Comparison of ENCODE assay signal across 8 cellular contexts in genomic region chr1:202235856-202236837, GRCh38. TPM values are rescaled to one million over a fixed set of nuclear protein-coding genes. Genes with fewer than 3 reads are reported as not detected.
DNase-seq lines count a peak whose midpoint lies in the region; ATAC-seq, FAIRE-seq and TF ChIP-seq lines count a peak whose summit lies in the region.

No MANE protein-coding gene starts in this region.

- TF ChIP-seq CTCF in H1 (IDR thresholded peaks at IDR 0.05; ENCODE audit: control extremely low read depth in 1 of 3, insufficient read depth in 1 of 3, low read depth in 1 of 3, low read length in 3 of 3): peak; percentile 81 to 97 (median 97)

- CTCF ChIA-PET in activated CD4-positive, alpha-beta memory T cell treated with anti-CD3 and anti-CD28 coated beads, Interleukin-2, amount 10 ng/mL, durations not matched to agents 7 days and 5 days (lab: Charles Lee): interaction anchor here (1.5 to 2.2 kb wide), 2 partner anchors 10 to 16 kb away, joined by 3 to 12 read pairs; no protein-coding TSS in a partner anchor
- CTCF ChIA-PET in H1 (lab: Charles Lee; ENCODE audit: partially characterized antibody): interaction anchor here (0.6 to 17.3 kb wide), 51 partner anchors 9 to 204 kb away, joined by 3 to 249 read pairs (median 4); partner anchors contain the start of gene LGR6

- H3K4ac ChIP-seq in H1 (replicated peaks; ENCODE audit: insufficient read length, low read depth, low read length): no peak overlapping the region

- no peaks in the 10 kb centered on the region for H3K36me3 Mint-ChIP-seq in activated CD4-positive, alpha-beta memory T cell treated with anti-CD3 and anti-CD28 coated beads, Interleukin-2, amount 10 ng/mL, durations not matched to agents 7 days and 5 days (ENCODE audit: low read depth)

- no peak overlapping the region for H3K4me3 Mint-ChIP-seq in activated CD4-positive, alpha-beta memory T cell treated with anti-CD3 and anti-CD28 coated beads, Interleukin-2, amount 10 ng/mL, durations not matched to agents 7 days and 5 days

- WGBS in H1 (ENCODE audit: extremely low coverage in 1 of 2, insufficient coverage in 1 of 2, insufficient read length in 1 of 2, insufficient replicate concordance in 2 of 2, low coverage in 1 of 2, low lambda C conversion rate in 2 of 2, missing lambda C conversion rate in 1 of 2), 2 experiments: 61% methylated on average over 19 of the region's 19 CpGs; no CpG with 5 or more reads in 1 of the 2 experiments

- peak; percentile 93 for FAIRE-seq in H1 (lab: Jason Lieb, UNC)

- H2BK15ac ChIP-seq in H1 (ENCODE audit: low read length): peak overlapping the region; percentile 76; the same call in 1 of the 2 replicates

- H3K27ac ChIP-seq in H1 (ENCODE audit: low read depth, low read length): no peak overlapping the region

- no peaks in the 10 kb centered on the region for H3K27me3 ChIP-seq in H1 (replicated peaks in 1 of 4; ENCODE audit: control insufficient read depth in 3 of 4, extremely low read depth in 1 of 4, insufficient read depth in 3 of 4, low read length in 3 of 4)

- H3K4me1 Mint-ChIP-seq in activated CD4-positive, alpha-beta memory T cell treated with anti-CD3 and anti-CD28 coated beads, Interleukin-2, amount 10 ng/mL, durations not matched to agents 7 days and 5 days: peaks cover 9% of the 10 kb centered on the region

- H3K14ac ChIP-seq in H1 (ENCODE audit: insufficient read length): no peak overlapping the region

- H3K9me3 Mint-ChIP-seq in activated CD4-positive, alpha-beta memory T cell treated with anti-CD3 and anti-CD28 coated beads, Interleukin-2, amount 10 ng/mL, durations not matched to agents 7 days and 5 days: no peaks in the 10 kb centered on the region

- no peaks in the 10 kb centered on the region for H3K79me2 ChIP-seq in H1 (ENCODE audit: control insufficient read depth in 1 of 2, insufficient read depth in 2 of 2, low read length in 2 of 2)

- H3K36me3 ChIP-seq in H1 (ENCODE audit: control insufficient read depth in 2 of 4, insufficient read depth in 4 of 4, low read length in 3 of 4): no peaks in the 10 kb centered on the region

- H3K4me1 ChIP-seq in H1 (replicated peaks in 1 of 4; ENCODE audit: control insufficient read depth in 3 of 4, insufficient read depth in 4 of 4, low read length in 3 of 4): peaks cover 0 to 18% (median 10%) of the 10 kb centered on the region in 4 experiments; a peak in 6 of 7 replicates

- H3K23ac ChIP-seq in H1 (ENCODE audit: insufficient read length): no peak overlapping the region

- H3K56ac ChIP-seq in H1 (replicated peaks; ENCODE audit: insufficient read length, low read depth, low read length): no peak overlapping the region

- TF ChIP-seq EP300 in H1 (IDR thresholded peaks at IDR 0.05; ENCODE audit: borderline replicate concordance in 1 of 2, low read depth in 2 of 2, low read length in 2 of 2): no peak; a peak in 1 of 3 replicates

- no peak for TF ChIP-seq POLR2A in H1 (IDR thresholded peaks at IDR 0.05; ENCODE audit: control extremely low read depth in 1 of 2, low read depth in 2 of 2, low read length in 2 of 2)

- TF ChIP-seq RAD21 in H1 (IDR thresholded peaks at IDR 0.05 in 1 of 2, conservative IDR thresholded peaks at IDR 0.05 in 1 of 2; ENCODE audit: low read depth in 2 of 2, low read length in 2 of 2): peak; percentile 37 to 57; a peak in 3 of 4 replicates

- 0 out of 2 replicates have a peak overlapping the region, but pooled peaks have one; percentile 13 for H2AFZ ChIP-seq in H1 (ENCODE audit: low read length)

- peak overlapping the region; percentile 75; the same call in 1 of the 2 replicates for H2BK20ac ChIP-seq in H1 (ENCODE audit: low read length)

- peaks cover 2% of the 10 kb centered on the region; the same call in 1 of the 2 replicates for H3K23me2 ChIP-seq in H1 (ENCODE audit: low read depth, low read length)

- peak overlapping the region; percentile 65; the same call in 1 of the 2 replicates for H2AK5ac ChIP-seq in H1 (ENCODE audit: low read depth, low read length)

- H3K79me1 ChIP-seq in H1 (ENCODE audit: low read depth, low read length): no peaks in the 10 kb centered on the region

- peak overlapping the region; percentile 82; the same call in 1 of the 2 replicates for H2BK12ac ChIP-seq in H1 (ENCODE audit: low read depth, low read length)

- H3K27ac Mint-ChIP-seq in activated CD4-positive, alpha-beta memory T cell treated with anti-CD3 and anti-CD28 coated beads, Interleukin-2, amount 10 ng/mL, durations not matched to agents 7 days and 5 days: no peak overlapping the region

- peak overlapping the region; percentile 64; the same call in 1 of the 2 replicates for H4K8ac ChIP-seq in H1 (ENCODE audit: extremely low read depth, insufficient read depth, low read length)

- H4K91ac ChIP-seq in H1 (replicated peaks; ENCODE audit: insufficient read length, low read length): peak overlapping the region; percentile 48

- peak overlapping the region; percentile 85 for H3K18ac ChIP-seq in H1 (ENCODE audit: extremely low read depth, low read length)

- ATAC-seq in HG03280 (IDR thresholded peaks at IDR 0.05; ENCODE audit: unreplicated experiment): peak; percentile 57
- ATAC-seq in HG02970 (IDR thresholded peaks at IDR 0.05; ENCODE audit: low FRiP score, unreplicated experiment): no peak

- DNase-seq in DMS53 (lab: John Stamatoyannopoulos, UW) (peak; percentile 96), NCI-H69 (lab: John Stamatoyannopoulos, UW) (peak; percentile 98), H1 (ENCODE audit: low read depth in 1 of 2, low spot score in 2 of 2) (peak; percentile 81 to 97), myocyte (ENCODE audit: low read depth) (peak; percentile 93)
- peak; percentile 70 for DNase-seq in activated CD4-positive, alpha-beta memory T cell treated with anti-CD3 and anti-CD28 coated beads, Interleukin-2, amount 10 ng/mL, durations not matched to agents 7 days and 5 days
- DNase-seq in stimulated activated CD8-positive, alpha-beta memory T cell treated with anti-CD3 and anti-CD28 coated beads, Interleukin-7, amount 100 ng/mL, for 1 hour (ENCODE audit: low read depth in 2 of 2): peak; percentile 31 to 43

- H2BK120ac ChIP-seq in H1 (replicated peaks; ENCODE audit: low read depth, low read length): no peak overlapping the region

- H3K9ac ChIP-seq in H1 (replicated peaks in 1 of 4; ENCODE audit: extremely low read depth in 1 of 4, low read depth in 3 of 4, low read length in 3 of 4): no peak overlapping the region

- H2BK5ac ChIP-seq in H1 (ENCODE audit: low read depth, low read length): peak overlapping the region; percentile 84

- peaks cover 33% of the 10 kb centered on the region for H3K27me3 Mint-ChIP-seq in activated CD4-positive, alpha-beta memory T cell treated with anti-CD3 and anti-CD28 coated beads, Interleukin-2, amount 10 ng/mL, durations not matched to agents 7 days and 5 days

- H3K4me2 ChIP-seq in H1 (ENCODE audit: insufficient read depth in 1 of 2, low read depth in 2 of 2, low read length in 2 of 2): peak overlapping the region; percentile 5 to 21; a peak in 1 of 4 replicates

- no peak overlapping the region for H4K5ac ChIP-seq in H1 (ENCODE audit: insufficient read length, low read depth, low read length)

- POLR2A ChIA-PET in activated CD4-positive, alpha-beta memory T cell treated with anti-CD3 and anti-CD28 coated beads, Interleukin-2, amount 10 ng/mL, durations not matched to agents 7 days and 5 days (lab: Charles Lee): no interaction called here
- POLR2A ChIA-PET in H1 (lab: Charles Lee; ENCODE audit: partially characterized antibody): interaction anchor here (1.0 kb wide), 1 partner anchor 21 kb away, joined by 3 read pairs; no protein-coding TSS in a partner anchor

- H3K9me3 ChIP-seq in H1 (ENCODE audit: insufficient read depth in 2 of 2, low read depth in 1 of 2, low read length in 1 of 2): no peaks in the 10 kb centered on the region

- H4K20me1 ChIP-seq in H1 (replicated peaks in 1 of 2; ENCODE audit: control insufficient read depth in 1 of 2, insufficient read depth in 2 of 2, low read length in 2 of 2): no peaks in the 10 kb centered on the region

- H3K4me3 ChIP-seq in H1 (ENCODE audit: extremely low read depth in 1 of 4, insufficient read depth in 2 of 4, low read depth in 3 of 4, low read length in 4 of 4): no peak overlapping the region

TF ChIP-seq in H1, 55 proteins besides CTCF, POLR2A, EP300 and RAD21 (continues in another document):
- TF ChIP-seq TEAD4 (IDR thresholded peaks at IDR 0.05; ENCODE audit: low read depth, low read length) (0 out of 2 replicates have a peak, but pooled peaks have one; percentile 9), TCF12 (IDR thresholded peaks at IDR 0.05; ENCODE audit: low read depth, low read length) (0 out of 2 replicates have a peak, but pooled peaks have one; percentile 75), ATF3 (IDR thresholded peaks at IDR 0.05; ENCODE audit: insufficient read depth, low read depth, low read length) (peak; percentile 67), JUND (IDR thresholded peaks at IDR 0.05; ENCODE audit: low read length) (peak; percentile 72; the same call in 1 of the 2 replicates), E2F6 (IDR thresholded peaks at IDR 0.05) (0 out of 2 replicates have a peak, but pooled peaks have one; percentile 38), CTBP2 (IDR thresholded peaks at IDR 0.05; ENCODE audit: borderline replicate concordance, insufficient read depth, insufficient read length, low read length) (peak; percentile 11), KDM1A (IDR thresholded peaks at IDR 0.05; ENCODE audit: borderline replicate concordance, low read length) (no peak)

RNA-seq across cellular contexts. Expression of gene LGR6, which starts 42.5 kb away (rescaled TPM):
- total RNA-seq in activated CD4-positive, alpha-beta memory T cell treated with anti-CD3 and anti-CD28 coated beads, Interleukin-2, amount 10 ng/mL, durations not matched to agents 7 days and 5 days: under 1 TPM in 1 of 2 experiments, not detected in 1; 0.08 TPM
- total RNA-seq in H1 (2021; fragmentation: NEBNext Ultra II Directional; extraction: Animal tissue kit (Norgen Biotek cat#: 25700)): 0.50 and 1.1 TPM in 2 replicates
- polyA plus RNA-seq in H1 (2011; rRNA removed): 1.0 and 1.3 TPM in 2 replicates
- 0.56 TPM for polyA plus RNA-seq in H1 (2011; cell fraction: cytosol; rRNA removed)
- 1.6 TPM for polyA plus RNA-seq in H1 (2011; cell fraction: nucleus; rRNA removed)
- polyA plus RNA-seq in H1 (2012, experiment 1 of 2): 0.36 to 1.2 TPM (median 0.82 TPM) in 4 replicates
- polyA plus RNA-seq in H1 (2012, experiment 2 of 2): 0.59 TPM
- polyA plus RNA-seq in H1 (2013, experiment 1 of 2): 1.0 TPM
- 1.0 TPM for polyA plus RNA-seq in H1 (2013, experiment 2 of 2)
- 0.66 and 0.91 TPM in 2 replicates for polyA minus RNA-seq in H1 (2011; rRNA and poly(A)+ RNA removed)
- 2.3 TPM for polyA minus RNA-seq in H1 (2011; cell fraction: cytosol; rRNA and poly(A)+ RNA removed)
- polyA minus RNA-seq in H1 (2011; cell fraction: nucleus; rRNA and poly(A)+ RNA removed): 1.7 TPM
- total RNA-seq in myocyte: 0.53 and 0.78 TPM in 2 replicates
- polyA plus RNA-seq in myocyte (2012): 0.26 TPM

Comparison
In these comparisons a context has a peak if more than half of its experiments do, and no peak if none do; other contexts are left out.
1. DNase-seq: peak in every context shown above with its lines; median percentile 98 in NCI-H69; 96 in DMS53; 93 in myocyte; 89 in H1; 70 in activated CD4-positive, alpha-beta memory T cell treated with anti-CD3 and anti-CD28 coated beads, Interleukin-2, amount 10 ng/mL, durations not matched to agents 7 days and 5 days; 37 in stimulated activated CD8-positive, alpha-beta memory T cell treated with anti-CD3 and anti-CD28 coated beads, Interleukin-7, amount 100 ng/mL, for 1 hour.